ENCODE assay signal across 22 cellular contexts in genomic region chr3:134656211-134656800, GRCh38. TPM values are rescaled to one million over a fixed set of nuclear protein-coding genes. Genes with fewer than 3 reads are reported as not detected.
DNase-seq lines count a peak whose midpoint lies in the region; TF ChIP-seq lines count a peak whose summit lies in the region.
"Had no signal": no experiment of that assay in that cellular context is flagged by ENCODE, and none has a peak within 500 bp of the region (broad histone marks: within the 10 kb centered on the region; RNA-seq: fewer than 3 reads in every experiment).

No MANE protein-coding gene starts in this region.

- peaks cover 3% of the 10 kb centered on the region for H3K4me1 Mint-ChIP-seq in nephron progenitor cell
- no peaks in the 10 kb centered on the region for H3K4me1 Mint-ChIP-seq in activated T-helper 2 cell treated with anti-CD3 and anti-CD28 coated beads, Interferon-gamma antibody, Interleukin-2, Interleukin-4, amounts not matched to agents 10 μg/mL and 5 μg/mL and 100 μg/mL, durations not matched to agents 14 hours and 24 hours and 36 hours (ENCODE audit: low read depth)

- intact Hi-C loops in left ventricle myocardium inferior (cut with micrococcal nuclease) (no loop called here), vagina (cut with DNase I) (no loop called here)
- intact Hi-C loops in activated T-helper 2 cell treated with anti-CD3 and anti-CD28 coated beads, Interferon-gamma antibody, Interleukin-2, Interleukin-4, amounts not matched to agents 10 μg/mL and 5 μg/mL and 100 μg/mL, durations not matched to agents 14 hours and 24 hours and 36 hours (cut with micrococcal nuclease): no loop called here

- peaks cover 67% of the 10 kb centered on the region for H3K27me3 Mint-ChIP-seq in nephron progenitor cell (ENCODE audit: low read depth, poor library complexity)
- H3K27me3 Mint-ChIP-seq in activated T-helper 2 cell treated with anti-CD3 and anti-CD28 coated beads, Interferon-gamma antibody, Interleukin-2, Interleukin-4, amounts not matched to agents 10 μg/mL and 5 μg/mL and 100 μg/mL, durations not matched to agents 14 hours and 24 hours and 36 hours (ENCODE audit: low read depth): peaks cover 6% of the 10 kb centered on the region

- no peaks in the 10 kb centered on the region for H3K36me3 Mint-ChIP-seq in nephron progenitor cell (ENCODE audit: low read depth)
- no peaks in the 10 kb centered on the region for H3K36me3 Mint-ChIP-seq in activated T-helper 2 cell treated with anti-CD3 and anti-CD28 coated beads, Interferon-gamma antibody, Interleukin-2, Interleukin-4, amounts not matched to agents 10 μg/mL and 5 μg/mL and 100 μg/mL, durations not matched to agents 14 hours and 24 hours and 36 hours (ENCODE audit: low read depth)

- H3K9me3 Mint-ChIP-seq in nephron progenitor cell: no peaks in the 10 kb centered on the region
- H3K9me3 Mint-ChIP-seq in activated T-helper 2 cell treated with anti-CD3 and anti-CD28 coated beads, Interferon-gamma antibody, Interleukin-2, Interleukin-4, amounts not matched to agents 10 μg/mL and 5 μg/mL and 100 μg/mL, durations not matched to agents 14 hours and 24 hours and 36 hours: no peaks in the 10 kb centered on the region

- TF ChIP-seq POLR2A in vagina (IDR thresholded peaks at IDR 0.05): no peak

- H3K9me3 ChIP-seq in right atrium auricular region (no peaks in the 10 kb centered on the region), left ventricle myocardium inferior (replicated peaks) (no peaks in the 10 kb centered on the region), vagina (no peaks in the 10 kb centered on the region)

- H3K4me3 Mint-ChIP-seq in nephron progenitor cell: no peak overlapping the region
- no peak overlapping the region for H3K4me3 Mint-ChIP-seq in activated T-helper 2 cell treated with anti-CD3 and anti-CD28 coated beads, Interferon-gamma antibody, Interleukin-2, Interleukin-4, amounts not matched to agents 10 μg/mL and 5 μg/mL and 100 μg/mL, durations not matched to agents 14 hours and 24 hours and 36 hours (ENCODE audit: low read depth)

- H3K27me3 ChIP-seq in right atrium auricular region (no peaks in the 10 kb centered on the region), left ventricle myocardium inferior (ENCODE audit: low read depth) (peaks cover 8% of the 10 kb centered on the region), vagina (no peaks in the 10 kb centered on the region)

- TF ChIP-seq CTCF in right atrium auricular region (IDR thresholded peaks at IDR 0.05) (no peak), left ventricle myocardium inferior (IDR thresholded peaks at IDR 0.05; ENCODE audit: borderline replicate concordance) (no peak), nephron progenitor cell (IDR thresholded peaks at IDR 0.05) (no peak), vagina (IDR thresholded peaks at IDR 0.05) (no peak)

- H3K27ac ChIP-seq in right atrium auricular region (no peak overlapping the region), left ventricle myocardium inferior (replicated peaks) (no peak overlapping the region), vagina (no peak overlapping the region)
- H3K27ac ChIP-seq: PC-9 had no signal

- peak overlapping the region; percentile 31 for H3K27ac Mint-ChIP-seq in nephron progenitor cell
- no peak overlapping the region for H3K27ac Mint-ChIP-seq in activated T-helper 2 cell treated with anti-CD3 and anti-CD28 coated beads, Interferon-gamma antibody, Interleukin-2, Interleukin-4, amounts not matched to agents 10 μg/mL and 5 μg/mL and 100 μg/mL, durations not matched to agents 14 hours and 24 hours and 36 hours

- DNase-seq in right atrium auricular region (ENCODE audit: low spot score): peak; percentile 32
- no peak for DNase-seq in left ventricle myocardium inferior
- DNase-seq in activated CD8-positive, alpha-beta memory T cell treated with anti-CD3 and anti-CD28 coated beads, Interleukin-2, amount 50 U/mL, for 48 hours: peak; percentile 17
- DNase-seq in nephron progenitor cell: no peak
- peak; percentile 52 to 72 for DNase-seq in vagina (ENCODE audit: extremely low spot score in 2 of 2)
- no peak for DNase-seq in germinal center (ENCODE audit: low spot score)
- DNase-seq in UCSD-AML1 (lab: John Stamatoyannopoulos, UW; ENCODE audit: unreplicated experiment): no peak
- DNase-seq in activated T-helper 2 cell treated with anti-CD3 and anti-CD28 coated beads, Interferon-gamma antibody, Interleukin-2, Interleukin-4, amounts not matched to agents 10 μg/mL and 5 μg/mL and 100 μg/mL, durations not matched to agents 14 hours and 24 hours and 36 hours (ENCODE audit: low spot score): no peak
- DNase-seq: EL, GF-D8, Kasumi-1, NCI-H1048, NCI-H1417 treated with DMSO at 0.1 percent for 48 hours, NCI-H187 treated with DMSO at 0.1 percent for 48 hours, NCI-H2107, NCI-H69, PC-9, RPMI8226, SHP77 had no signal

- H3K36me3 ChIP-seq in right atrium auricular region (no peaks in the 10 kb centered on the region), left ventricle myocardium inferior (no peaks in the 10 kb centered on the region), vagina (no peaks in the 10 kb centered on the region)

- H3K4me3 ChIP-seq in right atrium auricular region (no peak overlapping the region), left ventricle myocardium inferior (no peak overlapping the region), vagina (no peak overlapping the region)
- H3K4me3 ChIP-seq: PC-9 had no signal

- H3K4me1 ChIP-seq in right atrium auricular region: peaks cover 0 to 12% of the 10 kb centered on the region in 2 donors
- H3K4me1 ChIP-seq in left ventricle myocardium inferior: peaks cover 37% of the 10 kb centered on the region
- H3K4me1 ChIP-seq in vagina: peaks cover 11% of the 10 kb centered on the region

RNA-seq across cellular contexts. Expression of gene KY, which starts 5.5 kb away (rescaled TPM):
- under 1 TPM; 0.33 to 0.59 TPM for total RNA-seq in right atrium auricular region
- total RNA-seq in left ventricle myocardium inferior: 12.1 TPM
- 3.7 TPM for total RNA-seq in vagina
- not detected in 2 replicates for total RNA-seq in activated T-helper 2 cell treated with anti-CD3 and anti-CD28 coated beads, Interferon-gamma antibody, Interleukin-2, Interleukin-4, amounts not matched to agents 10 μg/mL and 5 μg/mL and 100 μg/mL, durations not matched to agents 14 hours and 24 hours and 36 hours
- total RNA-seq: H1, MCF 10A, NCI-H460, PC-9 had no signal

Comparison
In these comparisons a context has a peak if more than half of its experiments do, and no peak if none do; other contexts are left out.
1. DNase-seq: peak in right atrium auricular region (single experiment), activated CD8-positive, alpha-beta memory T cell treated with anti-CD3 and anti-CD28 coated beads, Interleukin-2, amount 50 U/mL, for 48 hours (single experiment) and vagina (2 of 2); none in left ventricle myocardium inferior (single experiment), nephron progenitor cell (single experiment), germinal center (single experiment), UCSD-AML1 (single experiment) and activated T-helper 2 cell treated with anti-CD3 and anti-CD28 coated beads, Interferon-gamma antibody, Interleukin-2, Interleukin-4, amounts not matched to agents 10 μg/mL and 5 μg/mL and 100 μg/mL, durations not matched to agents 14 hours and 24 hours and 36 hours (single experiment).